8 cellular contexts compared by ENCODE assay signal in genomic region chr1:111769517-111770146, GRCh38. TPM values are rescaled to one million over a fixed set of nuclear protein-coding genes. Genes with fewer than 3 reads are reported as not detected.
DNase-seq lines count a peak whose midpoint lies in the region; ATAC-seq and TF ChIP-seq lines count a peak whose summit lies in the region.

No MANE protein-coding gene starts in this region.

- no peaks in the 10 kb centered on the region for H3K23me2 ChIP-seq in H9 (ENCODE audit: insufficient read length, low read depth, low read length, poor library complexity, severe bottlenecking)

- H2BK15ac ChIP-seq in H9 (ENCODE audit: low read depth, low read length): no peak overlapping the region

- no peak overlapping the region for H3K4me2 ChIP-seq in H9 (ENCODE audit: insufficient read depth, insufficient read length, low read length)
- no peak overlapping the region for H3K4me2 ChIP-seq in trophoblast cell (ENCODE audit: low read length)

- H3K4me1 ChIP-seq in CD4-positive, CD25-positive, alpha-beta regulatory T cell (ENCODE audit: control insufficient read depth, insufficient read depth, low read length, poor library complexity, severe bottlenecking): no peaks in the 10 kb centered on the region
- H3K4me1 ChIP-seq in H9 (ENCODE audit: insufficient read depth, low read length) (no peaks in the 10 kb centered on the region), trophoblast cell (ENCODE audit: control insufficient read depth in 1 of 2, insufficient read depth in 2 of 2, low read length in 2 of 2) (no peaks in the 10 kb centered on the region)

- no peak overlapping the region for H4K5ac ChIP-seq in H9 (ENCODE audit: insufficient read length, low read depth, low read length)

- H3K27ac ChIP-seq in CD4-positive, CD25-positive, alpha-beta regulatory T cell (ENCODE audit: insufficient read depth, low read length, poor library complexity, severe bottlenecking): no peak overlapping the region
- no peak overlapping the region for H3K27ac ChIP-seq in H9 (ENCODE audit: insufficient read length, low read depth, low read length)
- no peak overlapping the region for H3K27ac ChIP-seq in trophoblast cell (ENCODE audit: low read depth, low read length)

- H2AFZ ChIP-seq in H9 (ENCODE audit: low read length): no peak overlapping the region
- no peak overlapping the region for H2AFZ ChIP-seq in trophoblast cell (ENCODE audit: insufficient read depth, low read length, poor library complexity)

- H4K91ac ChIP-seq in H9 (ENCODE audit: insufficient read length, low read depth, low read length) (no peak overlapping the region), trophoblast cell (ENCODE audit: low read depth, low read length) (no peak overlapping the region)

- no peaks in the 10 kb centered on the region for H3K27me3 ChIP-seq in CD4-positive, CD25-positive, alpha-beta regulatory T cell (ENCODE audit: control insufficient read depth, insufficient read depth, low read length)
- H3K27me3 ChIP-seq in H9 (ENCODE audit: insufficient read depth, low read length) (no peaks in the 10 kb centered on the region; the same call in 1 of the 2 replicates), trophoblast cell (ENCODE audit: insufficient read depth, low read length) (no peaks in the 10 kb centered on the region)

- no peak overlapping the region for H3K18ac ChIP-seq in H9 (ENCODE audit: insufficient read length, low read depth, low read length)
- no peak overlapping the region for H3K18ac ChIP-seq in trophoblast cell (ENCODE audit: low read length)

- H3K36me3 ChIP-seq in CD4-positive, CD25-positive, alpha-beta regulatory T cell (ENCODE audit: control insufficient read depth, insufficient read depth, low read length): peaks cover 44% of the 10 kb centered on the region
- H3K36me3 ChIP-seq in trophoblast cell (ENCODE audit: control insufficient read depth in 1 of 2, insufficient read depth in 2 of 2, low read length in 2 of 2): peaks cover 2 to 7% of the 10 kb centered on the region in 2 experiments

- H3K27me3 Mint-ChIP-seq in CD4-positive, CD25-positive, alpha-beta regulatory T cell: no peaks in the 10 kb centered on the region
- no peaks in the 10 kb centered on the region for H3K27me3 Mint-ChIP-seq in H9 (ENCODE audit: low read depth)
- H3K27me3 Mint-ChIP-seq in activated T-helper 1 cell treated with anti-CD3 and anti-CD28 coated beads, Interleukin-12 subunit alpha, Interleukin-12 subunit beta, Interleukin-2, Interleukin-4 antibody, amounts not matched to agents 30 ng/mL and 10 ng/mL and 1 ng/mL, durations not matched to agents 14 hours and 24 hours and 36 hours (ENCODE audit: insufficient read depth): no peaks in the 10 kb centered on the region

- no peak overlapping the region for H4K12ac ChIP-seq in trophoblast cell (ENCODE audit: low read depth, low read length)

- H3K4me1 Mint-ChIP-seq in CD4-positive, CD25-positive, alpha-beta regulatory T cell: peaks cover 4 to 5% (median 4%) of the 10 kb centered on the region in 4 donors
- no peaks in the 10 kb centered on the region for H3K4me1 Mint-ChIP-seq in H9
- peaks cover 15% of the 10 kb centered on the region for H3K4me1 Mint-ChIP-seq in activated T-helper 1 cell treated with anti-CD3 and anti-CD28 coated beads, Interleukin-12 subunit alpha, Interleukin-12 subunit beta, Interleukin-2, Interleukin-4 antibody, amounts not matched to agents 30 ng/mL and 10 ng/mL and 1 ng/mL, durations not matched to agents 14 hours and 24 hours and 36 hours (ENCODE audit: low read depth)

- H3K14ac ChIP-seq in H9 (ENCODE audit: insufficient read depth, low read length) (no peak overlapping the region), trophoblast cell (ENCODE audit: low read length) (no peak overlapping the region)

- peaks cover 17% of the 10 kb centered on the region for H3K36me3 Mint-ChIP-seq in CD4-positive, CD25-positive, alpha-beta regulatory T cell
- H3K36me3 Mint-ChIP-seq in H9 (ENCODE audit: insufficient read depth in 1 of 3, low read depth in 3 of 3): peaks cover 11 to 32% (median 30%) of the 10 kb centered on the region in 3 experiments; a peak in 5 of 7 replicates
- H3K36me3 Mint-ChIP-seq in activated T-helper 1 cell treated with anti-CD3 and anti-CD28 coated beads, Interleukin-12 subunit alpha, Interleukin-12 subunit beta, Interleukin-2, Interleukin-4 antibody, amounts not matched to agents 30 ng/mL and 10 ng/mL and 1 ng/mL, durations not matched to agents 14 hours and 24 hours and 36 hours (ENCODE audit: low read depth): peaks cover 27% of the 10 kb centered on the region

- H2BK5ac ChIP-seq in H9 (ENCODE audit: insufficient read length, low read length): no peak overlapping the region
- no peak overlapping the region for H2BK5ac ChIP-seq in trophoblast cell (ENCODE audit: low read depth, low read length, poor library complexity)

- no peak overlapping the region for H3K4me3 ChIP-seq in CD4-positive, CD25-positive, alpha-beta regulatory T cell (ENCODE audit: low read depth, low read length)
- no peak overlapping the region for H3K4me3 ChIP-seq in fibroblast of villous mesenchyme (ENCODE audit: low read depth, low read length)
- H3K4me3 ChIP-seq in trophoblast cell (ENCODE audit: low read depth, low read length): no peak overlapping the region

- H4K8ac ChIP-seq in H9 (replicated peaks; ENCODE audit: insufficient read length, low read depth, low read length) (no peak overlapping the region), trophoblast cell (ENCODE audit: low read depth, low read length) (no peak overlapping the region)

- H3T11ph ChIP-seq in H9 (ENCODE audit: low read length): no peak overlapping the region

- H3K79me2 ChIP-seq in H9 (ENCODE audit: insufficient read depth, low read length): no peaks in the 10 kb centered on the region
- H3K79me2 ChIP-seq in trophoblast cell (ENCODE audit: control insufficient read depth, insufficient read depth, low read length, poor library complexity): no peaks in the 10 kb centered on the region

- peak; percentile 58 to 80 for ATAC-seq in CD4-positive, CD25-positive, alpha-beta regulatory T cell (ENCODE audit: low read depth in 2 of 2)
- ATAC-seq in GM18520 (IDR thresholded peaks at IDR 0.05; ENCODE audit: unreplicated experiment): no peak
- ATAC-seq in HG03025 (IDR thresholded peaks at IDR 0.05; ENCODE audit: low FRiP score, unreplicated experiment): no peak

- no peak overlapping the region for H3K27ac Mint-ChIP-seq in CD4-positive, CD25-positive, alpha-beta regulatory T cell
- H3K27ac Mint-ChIP-seq in H9: no peak overlapping the region; a peak in 1 of 7 replicates
- no peak overlapping the region for H3K27ac Mint-ChIP-seq in activated T-helper 1 cell treated with anti-CD3 and anti-CD28 coated beads, Interleukin-12 subunit alpha, Interleukin-12 subunit beta, Interleukin-2, Interleukin-4 antibody, amounts not matched to agents 30 ng/mL and 10 ng/mL and 1 ng/mL, durations not matched to agents 14 hours and 24 hours and 36 hours

- no peaks in the 10 kb centered on the region for H3K9me3 ChIP-seq in CD4-positive, CD25-positive, alpha-beta regulatory T cell (ENCODE audit: control insufficient read depth in 2 of 2, low read length in 2 of 2)
- H3K9me3 ChIP-seq in H9 (ENCODE audit: control insufficient read depth, low read depth, low read length): no peaks in the 10 kb centered on the region
- H3K9me3 ChIP-seq in trophoblast cell (ENCODE audit: insufficient read depth, low read depth, low read length): no peaks in the 10 kb centered on the region

- TF ChIP-seq CTCF in H9 (conservative IDR thresholded peaks at IDR 0.05): peak; percentile 79
- peak; percentile 83 for TF ChIP-seq CTCF in fibroblast of villous mesenchyme (IDR thresholded peaks at IDR 0.05; ENCODE audit: insufficient read depth, low read depth, low read length)

- peak; percentile 47 to 78 (median 65) for DNase-seq in CD4-positive, CD25-positive, alpha-beta regulatory T cell
- no peak for DNase-seq in H9
- peak; percentile 27 for DNase-seq in NCI-H774 (lab: John Stamatoyannopoulos, UW)
- peak; percentile 14 for DNase-seq in activated T-helper 1 cell treated with anti-CD3 and anti-CD28 coated beads, Interleukin-12 subunit alpha, Interleukin-12 subunit beta, Interleukin-2, Interleukin-4 antibody, amounts not matched to agents 30 ng/mL and 10 ng/mL and 1 ng/mL, durations not matched to agents 14 hours and 24 hours and 36 hours (ENCODE audit: low spot score)
- peak; percentile 86 for DNase-seq in fibroblast of villous mesenchyme (ENCODE audit: low read depth)
- DNase-seq in trophoblast cell: peak; percentile 52 to 78

- H3K9ac ChIP-seq in H9 (ENCODE audit: extremely low read depth, insufficient read length, low read length) (no peak overlapping the region), trophoblast cell (ENCODE audit: low read length) (no peak overlapping the region)

- WGBS in H9 (ENCODE audit: extremely low coverage, insufficient read length, low lambda C conversion rate): no CpG with 5 or more reads among the region's 6 CpGs
- no CpG with 5 or more reads among the region's 6 CpGs for WGBS in trophoblast cell (ENCODE audit: extremely low coverage, insufficient coverage, insufficient read length)

- no peaks in the 10 kb centered on the region for H3K79me1 ChIP-seq in H9 (ENCODE audit: insufficient read depth, low read depth, low read length, poor library complexity, severe bottlenecking)
- H3K79me1 ChIP-seq in trophoblast cell (ENCODE audit: low read length): no peaks in the 10 kb centered on the region

- H3K23ac ChIP-seq in H9 (ENCODE audit: insufficient read length, low read depth, low read length): no peak overlapping the region
- H3K23ac ChIP-seq in trophoblast cell (ENCODE audit: low read length): no peak overlapping the region

- H3K4ac ChIP-seq in H9 (ENCODE audit: low read depth, low read length): no peak overlapping the region
- H3K4ac ChIP-seq in trophoblast cell (ENCODE audit: low read depth, low read length): no peak overlapping the region

- H2BK120ac ChIP-seq in H9 (ENCODE audit: low read depth, low read length, poor library complexity, severe bottlenecking) (no peak overlapping the region), trophoblast cell (ENCODE audit: insufficient read depth, low read length, poor library complexity) (no peak overlapping the region)

- no peak overlapping the region for H2BK20ac ChIP-seq in H9 (ENCODE audit: low read depth, low read length, poor library complexity, severe bottlenecking)

- no peak overlapping the region for H2BK12ac ChIP-seq in H9 (ENCODE audit: insufficient read length, low read depth, low read length)
- H2BK12ac ChIP-seq in trophoblast cell (ENCODE audit: low read length): no peak overlapping the region

- no peak overlapping the region for H3K4me3 Mint-ChIP-seq in CD4-positive, CD25-positive, alpha-beta regulatory T cell
- H3K4me3 Mint-ChIP-seq in H9: no peak overlapping the region
- no peak overlapping the region for H3K4me3 Mint-ChIP-seq in activated T-helper 1 cell treated with anti-CD3 and anti-CD28 coated beads, Interleukin-12 subunit alpha, Interleukin-12 subunit beta, Interleukin-2, Interleukin-4 antibody, amounts not matched to agents 30 ng/mL and 10 ng/mL and 1 ng/mL, durations not matched to agents 14 hours and 24 hours and 36 hours

- H2AK5ac ChIP-seq in H9 (ENCODE audit: insufficient read length, low read length) (no peak overlapping the region), trophoblast cell (ENCODE audit: low read length) (no peak overlapping the region)

- H3K56ac ChIP-seq in H9 (ENCODE audit: insufficient read length, low read depth, low read length): no peak overlapping the region

- no peaks in the 10 kb centered on the region for H4K20me1 ChIP-seq in H9 (ENCODE audit: control insufficient read depth, insufficient read depth, insufficient read length)

- H3K9me3 Mint-ChIP-seq in CD4-positive, CD25-positive, alpha-beta regulatory T cell: no peaks in the 10 kb centered on the region
- H3K9me3 Mint-ChIP-seq in H9: no peaks in the 10 kb centered on the region
- H3K9me3 Mint-ChIP-seq in activated T-helper 1 cell treated with anti-CD3 and anti-CD28 coated beads, Interleukin-12 subunit alpha, Interleukin-12 subunit beta, Interleukin-2, Interleukin-4 antibody, amounts not matched to agents 30 ng/mL and 10 ng/mL and 1 ng/mL, durations not matched to agents 14 hours and 24 hours and 36 hours: no peaks in the 10 kb centered on the region

- intact Hi-C loops in activated T-helper 1 cell treated with anti-CD3 and anti-CD28 coated beads, Interleukin-12 subunit alpha, Interleukin-12 subunit beta, Interleukin-2, Interleukin-4 antibody, amounts not matched to agents 30 ng/mL and 10 ng/mL and 1 ng/mL, durations not matched to agents 14 hours and 24 hours and 36 hours (cut with micrococcal nuclease): loop anchor here (1.0 to 5.0 kb wide), 6 partner anchors 14 to 739 kb away; partner anchors contain the start of gene DDX20

RNA-seq across cellular contexts. Expression of gene DDX20, which starts 13.9 kb away (rescaled TPM):
- 16.0 TPM for total RNA-seq in CD4-positive, CD25-positive, alpha-beta regulatory T cell
- polyA plus RNA-seq in CD4-positive, CD25-positive, alpha-beta regulatory T cell: 10 to 100 TPM in 3 of 4 donors, 1 to 10 TPM in 1; 9.6 to 18.8 (median 14.8) TPM
- total RNA-seq in H9 (2021) (38.0 and 38.3 TPM in 2 replicates), fibroblast of villous mesenchyme (17.1 and 30.7 TPM in 2 replicates)
- total RNA-seq in activated T-helper 1 cell treated with anti-CD3 and anti-CD28 coated beads, Interleukin-12 subunit alpha, Interleukin-12 subunit beta, Interleukin-2, Interleukin-4 antibody, amounts not matched to agents 30 ng/mL and 10 ng/mL and 1 ng/mL, durations not matched to agents 14 hours and 24 hours and 36 hours: 21.5 and 25.2 TPM in 2 replicates
- 9.1 and 9.7 TPM in 2 replicates for polyA plus RNA-seq in trophoblast cell (2013)

RNA-seq across cellular contexts. Expression of gene INKA2, which starts 30.4 kb away (rescaled TPM):
- not detected for total RNA-seq in CD4-positive, CD25-positive, alpha-beta regulatory T cell
- polyA plus RNA-seq in CD4-positive, CD25-positive, alpha-beta regulatory T cell: under 1 TPM in 1 of 4 donors, not detected in 3; 0.31 TPM
- total RNA-seq in H9 (2021) (11.9 and 12.3 TPM in 2 replicates), fibroblast of villous mesenchyme (4.3 and 4.5 TPM in 2 replicates)
- total RNA-seq in activated T-helper 1 cell treated with anti-CD3 and anti-CD28 coated beads, Interleukin-12 subunit alpha, Interleukin-12 subunit beta, Interleukin-2, Interleukin-4 antibody, amounts not matched to agents 30 ng/mL and 10 ng/mL and 1 ng/mL, durations not matched to agents 14 hours and 24 hours and 36 hours: 1.3 and 1.7 TPM in 2 replicates
- 0.73 and 0.79 TPM in 2 replicates for polyA plus RNA-seq in trophoblast cell (2013)

Comparison
In these comparisons a context has a peak if more than half of its experiments do, and no peak if none do; other contexts are left out.
1. ATAC-seq: peak in CD4-positive, CD25-positive, alpha-beta regulatory T cell (2 of 2); none in GM18520 (single experiment) and HG03025 (single experiment).